ENCODE assay signal across 16 cellular contexts in the genomic region with DNA sequence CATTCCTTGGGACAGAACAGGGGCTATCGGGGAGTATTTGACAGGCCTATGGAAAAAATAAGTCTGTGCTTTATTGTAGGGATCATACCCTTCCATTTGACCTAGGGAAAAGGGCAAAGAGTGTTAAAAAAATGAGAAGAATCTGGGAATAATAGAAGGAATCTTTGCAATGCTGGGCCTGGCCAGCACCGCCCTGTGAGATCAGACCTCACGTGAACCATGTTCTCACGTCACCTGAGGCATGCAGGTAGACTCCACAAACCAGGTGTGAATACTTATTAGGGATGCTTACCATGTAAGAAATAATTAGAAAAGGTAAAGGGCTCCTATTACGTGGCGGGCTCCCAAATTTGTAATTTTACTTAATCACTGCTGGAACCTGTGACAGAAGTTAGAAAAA.
A peak's percentile ranks its signal among the peaks of the same experiment; 100 is the strongest.
DNase-seq lines count a peak whose midpoint lies in the region; ATAC-seq and TF ChIP-seq lines count a peak whose summit lies in the region.
"Had no signal": no experiment of that assay in that cellular context is flagged by ENCODE, and none has a peak within 500 bp of the region (broad histone marks: within the 10 kb centered on the region; RNA-seq: fewer than 3 reads in every experiment).

No MANE protein-coding gene starts in this region.

- H3K4ac ChIP-seq in mesendoderm (ENCODE audit: low read depth, low read length): peak overlapping the region; percentile 46

- 62 to 66% methylated on average over 6 of the region's 6 CpGs for WGBS in endodermal cell (ENCODE audit: insufficient coverage in 1 of 2, insufficient read length in 1 of 2), 2 experiments
- WGBS in mesendoderm (ENCODE audit: extremely low coverage, insufficient coverage, low lambda C conversion rate): no CpG with 5 or more reads among the region's 6 CpGs

- DNase-seq in cardiac muscle cell (ENCODE audit: low read depth in 1 of 2, low spot score in 1 of 2) (no peak), right atrium auricular region (ENCODE audit: low spot score) (no peak), endodermal cell (peak; percentile 83), mesendoderm (peak; percentile 87), upper lobe of right lung (no peak), MG63 (no peak), NCI-H1048 (lab: John Stamatoyannopoulos, UW) (no peak), KBM-7 (no peak)
- DNase-seq: BE2C; CD4-positive, alpha-beta T cell; DMS 273 treated with DMSO at 0.1 percent for 48 hours; NCI-H2107; NCI-H2227 treated with DMSO at 0.1 percent for 48 hours; NCI-H524 had no signal

- no peaks in the 10 kb centered on the region for H3K36me3 Mint-ChIP-seq in endodermal cell (ENCODE audit: low read depth)
- H3K36me3 Mint-ChIP-seq: IgD-negative memory B cell had no signal

- H2AK5ac ChIP-seq in mesendoderm (ENCODE audit: low read length): no peak overlapping the region

- peak overlapping the region; percentile 82 for H3K27ac ChIP-seq in cardiac muscle cell
- H3K27ac ChIP-seq in right atrium auricular region: no peak overlapping the region
- H3K27ac ChIP-seq in endodermal cell (ENCODE audit: low read depth, low read length): peak overlapping the region; percentile 42
- peak overlapping the region; percentile 87 for H3K27ac ChIP-seq in mesendoderm (ENCODE audit: low read depth, low read length)
- H3K27ac ChIP-seq in upper lobe of right lung: peak overlapping the region; percentile 19
- H3K27ac ChIP-seq: 22Rv1 had no signal

- H3K56ac ChIP-seq in mesendoderm (ENCODE audit: low read length): peak overlapping the region; percentile 63

- peak overlapping the region; percentile 30 for H3K4me3 Mint-ChIP-seq in endodermal cell
- H3K4me3 Mint-ChIP-seq: CD4-positive, alpha-beta T cell; IgD-negative memory B cell had no signal

- H3K36me3 ChIP-seq in cardiac muscle cell: no peaks in the 10 kb centered on the region
- H3K36me3 ChIP-seq in right atrium auricular region: no peaks in the 10 kb centered on the region
- no peaks in the 10 kb centered on the region for H3K36me3 ChIP-seq in endodermal cell (ENCODE audit: control insufficient read depth, insufficient read depth, low read length)
- H3K36me3 ChIP-seq in mesendoderm (ENCODE audit: control insufficient read depth, insufficient read depth, low read length): no peaks in the 10 kb centered on the region
- H3K36me3 ChIP-seq in upper lobe of right lung: no peaks in the 10 kb centered on the region
- no peaks in the 10 kb centered on the region for H3K36me3 ChIP-seq in MG63
- H3K36me3 ChIP-seq: BE2C had no signal

- H3K27me3 ChIP-seq in cardiac muscle cell (no peaks in the 10 kb centered on the region), right atrium auricular region (no peaks in the 10 kb centered on the region), endodermal cell (ENCODE audit: control insufficient read depth, insufficient read depth, low read length, poor library complexity, severe bottlenecking) (no peaks in the 10 kb centered on the region), mesendoderm (ENCODE audit: insufficient read depth, low read length, poor library complexity) (no peaks in the 10 kb centered on the region), upper lobe of right lung (no peaks in the 10 kb centered on the region), MG63 (no peaks in the 10 kb centered on the region)
- H3K27me3 ChIP-seq: BE2C had no signal

- H3K4me1 Mint-ChIP-seq in endodermal cell: peaks cover 51% of the 10 kb centered on the region
- H3K4me1 Mint-ChIP-seq: IgD-negative memory B cell had no signal

- TF ChIP-seq CTCF in cardiac muscle cell (IDR thresholded peaks at IDR 0.05; ENCODE audit: low read depth, low read length): no peak
- TF ChIP-seq CTCF in right atrium auricular region (IDR thresholded peaks at IDR 0.05): no peak
- TF ChIP-seq CTCF in endodermal cell (conservative IDR thresholded peaks at IDR 0.05): no peak
- no peak for TF ChIP-seq CTCF in upper lobe of right lung (IDR thresholded peaks at IDR 0.05)

- H2BK120ac ChIP-seq in mesendoderm (ENCODE audit: low read depth, low read length): peak overlapping the region; percentile 29

- peak overlapping the region; percentile 58 for H3K9ac ChIP-seq in endodermal cell (ENCODE audit: extremely low read depth, low read length, poor library complexity, severe bottlenecking)
- peak overlapping the region; percentile 48 for H3K9ac ChIP-seq in mesendoderm (ENCODE audit: low read length)

- H2BK15ac ChIP-seq in mesendoderm (replicated peaks; ENCODE audit: low read depth): no peak overlapping the region

- no peak overlapping the region for H3K4me2 ChIP-seq in mesendoderm (ENCODE audit: low read length)

- H2BK5ac ChIP-seq in mesendoderm (ENCODE audit: low read length): peak overlapping the region; percentile 26

- in situ Hi-C loops in KBM-7 (cut with MboI; ENCODE audit: low pct_unique_long_range_greater_than_20kb, low sequenced_read_pairs): no loop called here

- H3K9me3 Mint-ChIP-seq in endodermal cell: peaks cover 3% of the 10 kb centered on the region
- H3K9me3 Mint-ChIP-seq: IgD-negative memory B cell had no signal

- H3K4me1 ChIP-seq in cardiac muscle cell (ENCODE audit: low read depth) (peaks cover 40% of the 10 kb centered on the region), right atrium auricular region (peaks cover 0 to 6% of the 10 kb centered on the region in 2 donors), endodermal cell (ENCODE audit: control insufficient read depth, insufficient read depth, low read length) (peaks cover 20% of the 10 kb centered on the region), mesendoderm (ENCODE audit: control insufficient read depth, low read depth, low read length) (peaks cover 7% of the 10 kb centered on the region), upper lobe of right lung (no peaks in the 10 kb centered on the region)
- H3K4me1 ChIP-seq: BE2C had no signal

- H3K18ac ChIP-seq in mesendoderm (ENCODE audit: low read length): peak overlapping the region; percentile 72

- peak; percentile 64 for ATAC-seq in upper lobe of right lung

- no peak overlapping the region for H4K8ac ChIP-seq in mesendoderm (ENCODE audit: low read depth, low read length)

- no peaks in the 10 kb centered on the region for H3K79me2 ChIP-seq in mesendoderm (ENCODE audit: control insufficient read depth, insufficient read depth, low read length)

- no peaks in the 10 kb centered on the region for H3K79me1 ChIP-seq in mesendoderm (ENCODE audit: low read length)

- peak overlapping the region; percentile 94 for H3K27ac Mint-ChIP-seq in endodermal cell
- H3K27ac Mint-ChIP-seq: CD4-positive, alpha-beta T cell had no signal

- peaks cover 9% of the 10 kb centered on the region for H3K27me3 Mint-ChIP-seq in endodermal cell (ENCODE audit: insufficient read depth)
- H3K27me3 Mint-ChIP-seq: CD4-positive, alpha-beta T cell had no signal

- no peak overlapping the region for H4K5ac ChIP-seq in mesendoderm (ENCODE audit: low read length)

- no peak overlapping the region for H3K4me3 ChIP-seq in cardiac muscle cell
- no peak overlapping the region for H3K4me3 ChIP-seq in right atrium auricular region
- peak overlapping the region; percentile 42 for H3K4me3 ChIP-seq in endodermal cell (ENCODE audit: low read length)
- H3K4me3 ChIP-seq in mesendoderm (ENCODE audit: low read length): no peak overlapping the region
- H3K4me3 ChIP-seq in upper lobe of right lung: no peak overlapping the region
- H3K4me3 ChIP-seq in MG63: no peak overlapping the region

- intact Hi-C loops in upper lobe of right lung (cut with DNase I): no loop called here

- no peak overlapping the region for H3K23ac ChIP-seq in mesendoderm (ENCODE audit: low read length)

- no peaks in the 10 kb centered on the region for H3K9me3 ChIP-seq in cardiac muscle cell (ENCODE audit: low read depth)
- H3K9me3 ChIP-seq in right atrium auricular region: no peaks in the 10 kb centered on the region
- peaks cover 15% of the 10 kb centered on the region for H3K9me3 ChIP-seq in endodermal cell (ENCODE audit: control insufficient read depth, low read length)
- no peaks in the 10 kb centered on the region for H3K9me3 ChIP-seq in upper lobe of right lung
- no peaks in the 10 kb centered on the region for H3K9me3 ChIP-seq in MG63
- H3K9me3 ChIP-seq: BE2C had no signal

Comparison
In these comparisons a context has a peak if more than half of its experiments do, and no peak if none do; other contexts are left out.
1. H3K27ac ChIP-seq: peak in cardiac muscle cell (single experiment), endodermal cell (single experiment), mesendoderm (single experiment) and upper lobe of right lung (single experiment); none in right atrium auricular region (0 of 2).
2. DNase-seq: peak in endodermal cell (single experiment) and mesendoderm (single experiment); none in cardiac muscle cell (0 of 2), right atrium auricular region (single experiment), upper lobe of right lung (single experiment), MG63 (single experiment), NCI-H1048 (single experiment) and KBM-7 (single experiment).